In the genomic region with DNA sequence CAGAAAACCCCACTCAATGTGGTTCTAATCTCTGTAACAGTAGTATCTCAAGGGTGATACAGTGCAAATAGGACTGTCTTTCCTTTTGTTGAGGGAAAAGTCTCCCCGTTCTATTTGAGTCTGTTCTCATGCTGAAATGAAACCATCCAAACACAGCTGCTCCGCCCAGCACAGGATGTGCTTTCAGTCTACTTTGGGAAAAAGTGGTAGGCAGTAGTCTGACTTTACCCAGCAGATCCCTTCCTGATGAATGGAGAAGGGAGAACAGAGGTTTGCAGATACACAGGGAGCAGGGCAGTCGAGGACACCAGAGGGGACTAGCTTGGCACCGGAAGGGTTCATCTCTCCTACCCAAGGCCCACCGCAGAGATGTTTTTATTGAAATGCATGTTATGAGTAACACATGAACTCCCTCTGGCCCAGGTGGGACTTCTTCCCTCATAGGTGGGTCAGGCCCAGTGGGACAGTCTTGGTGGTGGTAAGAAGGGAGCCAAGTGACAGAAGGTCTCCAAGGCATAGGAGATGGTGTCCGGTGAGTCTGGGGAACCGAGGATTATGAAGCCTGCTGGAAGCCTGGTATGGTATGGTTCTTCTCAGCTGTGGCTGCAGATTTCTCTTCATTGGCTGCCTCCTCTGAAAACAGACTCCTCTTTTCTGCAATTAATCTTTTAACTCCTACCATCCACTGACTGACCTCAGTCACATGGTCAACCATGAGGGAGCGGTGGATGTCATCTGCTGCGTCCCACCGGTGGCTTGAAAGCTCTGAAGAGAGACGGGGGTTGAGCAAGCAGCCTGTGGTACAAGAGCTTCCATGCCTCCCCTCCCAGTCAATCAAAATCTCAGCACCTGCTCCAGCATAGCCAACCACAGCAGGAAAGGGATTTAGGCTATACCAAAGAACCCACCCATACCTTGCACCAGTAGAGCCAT, we compare ENCODE assay signal across 9 cellular contexts. TPM values are rescaled to one million over a fixed set of nuclear protein-coding genes. Genes with fewer than 3 reads are reported as not detected.
DNase-seq lines count a peak whose midpoint lies in the region; ATAC-seq and FAIRE-seq lines count a peak whose summit lies in the region.
"Had no signal": no experiment of that assay in that cellular context is flagged by ENCODE, and none has a peak within 500 bp of the region (broad histone marks: within the 10 kb centered on the region; RNA-seq: fewer than 3 reads in every experiment).

No MANE protein-coding gene starts in this region.

- peak overlapping the region in 1 of 7 donors; percentile 71 for H3K4me3 Mint-ChIP-seq in CD8-positive, alpha-beta memory T cell
- H3K4me3 Mint-ChIP-seq in activated CD4-positive, alpha-beta memory T cell treated with anti-CD3 and anti-CD28 coated beads, Interleukin-2, amount 10 ng/mL, durations not matched to agents 7 days and 5 days, result no peak overlapping the region

- H3K9me3 ChIP-seq in CD8-positive, alpha-beta memory T cell (ENCODE audit: low read length), result no peaks in the 10 kb centered on the region
- no peaks in the 10 kb centered on the region for H3K9me3 ChIP-seq in right cardiac atrium (ENCODE audit: control insufficient read depth, low read length)
- no peaks in the 10 kb centered on the region for H3K9me3 ChIP-seq in small intestine (ENCODE audit: control insufficient read depth, low read depth)

- DNase-seq in CD8-positive, alpha-beta memory T cell, result no peak
- DNase-seq in activated CD4-positive, alpha-beta memory T cell treated with anti-CD3 and anti-CD28 coated beads, Interleukin-2, amount 10 ng/mL, durations not matched to agents 7 days and 5 days, result no peak
- no peak for DNase-seq in right cardiac atrium
- DNase-seq in small intestine, result no peak
- no peak for DNase-seq in foreskin melanocyte
- DNase-seq in HPDE6-E6E7 (ENCODE audit: extremely low spot score), result no peak
- no peak for DNase-seq in AML-193 (lab: John Stamatoyannopoulos, UW)
- DNase-seq: HCEC 1CT; NK-92 treated with Interleukin-12 subunit alpha and Interleukin-12 subunit beta, amount 100 ng/mL, for 24 hours had no signal

- CTCF ChIA-PET in CD8-positive, alpha-beta memory T cell (lab: Charles Lee), result interaction anchor here (0.6 kb wide), 1 partner anchor 125 kb away, joined by 3 read pairs; no protein-coding TSS in a partner anchor
- CTCF ChIA-PET in activated CD4-positive, alpha-beta memory T cell treated with anti-CD3 and anti-CD28 coated beads, Interleukin-2, amount 10 ng/mL, durations not matched to agents 7 days and 5 days (lab: Charles Lee), result interaction anchor here (1.3 kb wide), 1 partner anchor 83 kb away, joined by 3 read pairs; a partner anchor contains a TSS

- H3K27me3 ChIP-seq in CD8-positive, alpha-beta memory T cell (ENCODE audit: insufficient read depth, low read length, poor library complexity, severe bottlenecking), result no peaks in the 10 kb centered on the region
- H3K27me3 ChIP-seq in right cardiac atrium (ENCODE audit: control insufficient read depth, insufficient read depth) (no peaks in the 10 kb centered on the region), small intestine (ENCODE audit: control insufficient read depth in 2 of 2, insufficient read depth in 2 of 2, low read length in 2 of 2) (no peaks in the 10 kb centered on the region)

- H3K27ac Mint-ChIP-seq in CD8-positive, alpha-beta memory T cell, result peak overlapping the region in 7 of 8 donors; percentile 19 to 95 (median 74)
- H3K27ac Mint-ChIP-seq in activated CD4-positive, alpha-beta memory T cell treated with anti-CD3 and anti-CD28 coated beads, Interleukin-2, amount 10 ng/mL, durations not matched to agents 7 days and 5 days, result peak overlapping the region; percentile 55

- peaks cover 11% of the 10 kb centered on the region for H3K36me3 ChIP-seq in CD8-positive, alpha-beta memory T cell (ENCODE audit: insufficient read depth, low read length)
- peaks cover 5 to 8% of the 10 kb centered on the region in 2 donors for H3K36me3 ChIP-seq in small intestine (ENCODE audit: control insufficient read depth in 2 of 2, insufficient read depth in 2 of 2, low read length in 2 of 2)

- WGBS in right cardiac atrium, result 83% methylated on average over 11 of the region's 11 CpGs
- WGBS in small intestine, 3 donors, result 85 to 90% (median 86%) methylated on average over 11 of the region's 11 CpGs

- H3K36me3 Mint-ChIP-seq in CD8-positive, alpha-beta memory T cell, result peaks cover 0 to 54% (median 5%) of the 10 kb centered on the region in 3 donors
- H3K36me3 Mint-ChIP-seq in activated CD4-positive, alpha-beta memory T cell treated with anti-CD3 and anti-CD28 coated beads, Interleukin-2, amount 10 ng/mL, durations not matched to agents 7 days and 5 days (ENCODE audit: low read depth), result peaks cover 62% of the 10 kb centered on the region

- peaks cover 43% of the 10 kb centered on the region for H3K4me1 ChIP-seq in CD8-positive, alpha-beta memory T cell (ENCODE audit: insufficient read depth, low read length)
- H3K4me1 ChIP-seq in right cardiac atrium (ENCODE audit: control insufficient read depth, insufficient read depth, low read length) (peaks cover 25% of the 10 kb centered on the region), small intestine (ENCODE audit: control insufficient read depth in 2 of 2, insufficient read depth in 1 of 2, low read depth in 1 of 2, low read length in 1 of 2) (peaks cover 8 to 23% of the 10 kb centered on the region in 2 donors)

- ATAC-seq in right cardiac atrium, result no peak

- no peak overlapping the region for H3K27ac ChIP-seq in CD8-positive, alpha-beta memory T cell (ENCODE audit: low read depth, low read length)
- H3K27ac ChIP-seq in right cardiac atrium (ENCODE audit: low read length) (peak overlapping the region; percentile 98), small intestine (ENCODE audit: low read depth in 1 of 2, low read length in 1 of 2) (peak overlapping the region; percentile 95 to 99)

- POLR2A ChIA-PET in CD8-positive, alpha-beta memory T cell (lab: Charles Lee), result interaction anchor here (1.3 kb wide), 1 partner anchor 96 kb away, joined by 3 read pairs; a partner anchor contains a TSS
- POLR2A ChIA-PET in activated CD4-positive, alpha-beta memory T cell treated with anti-CD3 and anti-CD28 coated beads, Interleukin-2, amount 10 ng/mL, durations not matched to agents 7 days and 5 days (lab: Charles Lee), result interaction anchor here (0.7 to 5.8 kb wide), 4 partner anchors 10 to 149 kb away, joined by 3 to 101 read pairs (median 4); a partner anchor contains a TSS

- peaks cover 47 to 66% (median 59%) of the 10 kb centered on the region in 3 donors for H3K4me1 Mint-ChIP-seq in CD8-positive, alpha-beta memory T cell
- peaks cover 82% of the 10 kb centered on the region for H3K4me1 Mint-ChIP-seq in activated CD4-positive, alpha-beta memory T cell treated with anti-CD3 and anti-CD28 coated beads, Interleukin-2, amount 10 ng/mL, durations not matched to agents 7 days and 5 days

- intact Hi-C loops in right cardiac atrium (cut with DNase I), result no loop called here

- no peaks in the 10 kb centered on the region for H3K27me3 Mint-ChIP-seq in CD8-positive, alpha-beta memory T cell
- H3K27me3 Mint-ChIP-seq in activated CD4-positive, alpha-beta memory T cell treated with anti-CD3 and anti-CD28 coated beads, Interleukin-2, amount 10 ng/mL, durations not matched to agents 7 days and 5 days, result no peaks in the 10 kb centered on the region

- no peaks in the 10 kb centered on the region for H3K9me3 Mint-ChIP-seq in CD8-positive, alpha-beta memory T cell
- H3K9me3 Mint-ChIP-seq in activated CD4-positive, alpha-beta memory T cell treated with anti-CD3 and anti-CD28 coated beads, Interleukin-2, amount 10 ng/mL, durations not matched to agents 7 days and 5 days, result no peaks in the 10 kb centered on the region

- no peak overlapping the region for H3K4me3 ChIP-seq in CD8-positive, alpha-beta memory T cell (ENCODE audit: low read length)
- no peak overlapping the region for H3K4me3 ChIP-seq in right cardiac atrium (ENCODE audit: low read length)
- H3K4me3 ChIP-seq in small intestine (ENCODE audit: low read depth in 1 of 2, low read length in 2 of 2), result no peak overlapping the region

- FAIRE-seq in small intestine (lab: Jason Lieb, UNC), result no peak

RNA-seq across cellular contexts. Expression of a gene that starts 3.0 kb away (rescaled TPM):
- 10 to 100 TPM; 11.1 to 11.9 TPM for total RNA-seq in CD8-positive, alpha-beta memory T cell
- polyA plus RNA-seq in CD8-positive, alpha-beta memory T cell, result 22.2 TPM
- 10 to 100 TPM in 1 of 2 experiments, 1 to 10 TPM in 1; 8.0 to 11.6 TPM for total RNA-seq in activated CD4-positive, alpha-beta memory T cell treated with anti-CD3 and anti-CD28 coated beads, Interleukin-2, amount 10 ng/mL, durations not matched to agents 7 days and 5 days
- total RNA-seq in right cardiac atrium, result 10 to 100 TPM; 11.2 to 24.0 (median 13.2) TPM
- polyA plus RNA-seq in right cardiac atrium (24.6 TPM), small intestine (10 to 100 TPM; 38.7 to 100.0 (median 82.7) TPM)

RNA-seq across cellular contexts. Expression of a gene that starts 6.9 kb away (rescaled TPM):
- total RNA-seq in CD8-positive, alpha-beta memory T cell, result 10 to 100 TPM; 59.6 to 60.7 TPM
- 36.1 TPM for polyA plus RNA-seq in CD8-positive, alpha-beta memory T cell
- total RNA-seq in activated CD4-positive, alpha-beta memory T cell treated with anti-CD3 and anti-CD28 coated beads, Interleukin-2, amount 10 ng/mL, durations not matched to agents 7 days and 5 days, result 10 to 100 TPM; 37.4 to 38.3 TPM
- total RNA-seq in right cardiac atrium, result 10 to 100 TPM; 25.9 to 32.7 (median 28.2) TPM
- 31.1 TPM for polyA plus RNA-seq in right cardiac atrium
- 10 to 100 TPM; 28.5 to 49.9 (median 36.2) TPM for polyA plus RNA-seq in small intestine

RNA-seq across cellular contexts. Expression of a gene that starts 14.0 kb away (rescaled TPM):
- total RNA-seq in CD8-positive, alpha-beta memory T cell, result 10 to 100 TPM; 14.1 to 17.0 TPM
- polyA plus RNA-seq in CD8-positive, alpha-beta memory T cell, result 3.5 TPM
- 10 to 100 TPM; 23.7 to 27.5 TPM for total RNA-seq in activated CD4-positive, alpha-beta memory T cell treated with anti-CD3 and anti-CD28 coated beads, Interleukin-2, amount 10 ng/mL, durations not matched to agents 7 days and 5 days
- total RNA-seq in right cardiac atrium, result 10 to 100 TPM; 13.2 to 19.2 (median 16.0) TPM
- polyA plus RNA-seq in right cardiac atrium, result 16.7 TPM
- 10 to 100 TPM in 2 of 3 donors, 1 to 10 TPM in 1; 9.5 to 21.7 (median 13.0) TPM for polyA plus RNA-seq in small intestine

RNA-seq across cellular contexts. Expression of a gene that starts 14.2 kb away (rescaled TPM):
- total RNA-seq in CD8-positive, alpha-beta memory T cell, result 100 to 1,000 TPM; 120 to 126 TPM
- polyA plus RNA-seq in CD8-positive, alpha-beta memory T cell, result 105 TPM
- total RNA-seq in activated CD4-positive, alpha-beta memory T cell treated with anti-CD3 and anti-CD28 coated beads, Interleukin-2, amount 10 ng/mL, durations not matched to agents 7 days and 5 days, result 10 to 100 TPM; 78.9 to 82.1 TPM
- 10 to 100 TPM; 58.2 to 77.3 (median 71.0) TPM for total RNA-seq in right cardiac atrium
- polyA plus RNA-seq in right cardiac atrium (44.6 TPM), small intestine (10 to 100 TPM; 35.7 to 74.6 (median 52.3) TPM)
